Comparison of ENCODE assay signal across 1 cellular context in the genomic region with DNA sequence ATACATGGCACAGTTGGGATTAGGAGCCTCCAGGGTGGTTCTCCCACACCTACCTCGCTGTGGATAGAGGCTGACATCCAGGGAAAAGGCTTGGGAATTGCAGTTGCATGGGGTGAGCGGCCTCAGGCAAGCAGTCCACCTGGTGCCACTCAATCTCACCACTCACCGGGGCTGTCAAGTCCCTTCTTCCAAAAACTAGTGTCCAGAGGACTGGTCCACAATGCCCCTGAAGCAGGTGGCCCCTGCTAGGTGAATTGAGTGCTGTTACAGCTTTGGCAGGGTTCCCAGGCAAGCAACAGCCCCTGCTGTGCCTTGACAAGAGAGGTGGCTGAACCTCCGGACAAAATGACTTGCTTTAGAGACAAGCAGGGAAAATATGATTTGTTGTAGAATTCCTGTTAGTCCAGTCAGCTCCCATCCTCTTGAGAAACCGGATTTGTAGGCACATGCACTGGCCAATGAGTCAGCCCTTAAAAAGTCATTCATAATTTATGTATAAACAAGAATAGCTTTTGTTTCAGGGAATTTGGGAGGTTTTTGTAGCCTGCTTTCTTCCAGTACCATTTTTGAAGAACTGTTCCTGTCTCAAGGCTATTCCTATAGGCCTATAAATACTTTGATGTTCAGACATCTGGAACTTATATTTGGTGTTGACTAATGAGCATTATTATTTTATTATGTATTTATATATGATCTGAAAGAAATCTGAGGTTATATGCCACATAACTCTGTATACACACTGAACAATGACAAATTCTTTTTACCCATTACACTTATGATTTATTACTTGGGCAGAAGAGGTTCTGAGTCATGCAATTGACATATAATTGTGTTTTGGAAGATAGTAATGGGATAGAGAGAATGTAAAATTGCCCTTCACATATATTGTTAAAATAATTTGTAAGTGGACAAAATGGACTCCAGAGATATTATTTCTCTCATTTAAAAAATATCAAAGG.
A peak's percentile ranks its signal among the peaks of the same experiment; 100 is the strongest.
TF ChIP-seq lines count a peak whose summit lies in the region.

No MANE protein-coding gene starts in this region.

TF ChIP-seq in HCT116, 20 proteins besides CTCF, POLR2A, EP300 and RAD21 (continued from another document):
- TF ChIP-seq POLR2AphosphoS5 (IDR thresholded peaks at IDR 0.05; ENCODE audit: low read depth, low read length) (peak; percentile 62), EZH2 (IDR thresholded peaks at IDR 0.05) (no peak), JUND (IDR thresholded peaks at IDR 0.05) (peak; percentile 98), SIN3A (IDR thresholded peaks at IDR 0.05; ENCODE audit: low read depth) (peak; percentile 87), ZFX (IDR thresholded peaks at IDR 0.05) (no peak), ELF1 (IDR thresholded peaks at IDR 0.05; ENCODE audit: borderline replicate concordance, low read depth) (no peak), TCF7L2 (IDR thresholded peaks at IDR 0.05; ENCODE audit: borderline replicate concordance, extremely low read depth, insufficient read depth, insufficient read length) (no peak)
- TF ChIP-seq, protein P1, sequence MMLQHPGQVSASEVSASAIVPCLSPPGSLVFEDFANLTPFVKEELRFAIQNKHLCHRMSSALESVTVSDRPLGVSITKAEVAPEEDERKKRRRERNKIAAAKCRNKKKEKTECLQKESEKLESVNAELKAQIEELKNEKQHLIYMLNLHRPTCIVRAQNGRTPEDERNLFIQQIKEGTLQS (IDR thresholded peaks at IDR 0.05): peak; percentile 25; the same call in 1 of the 2 replicates
- TF ChIP-seq, protein P2, sequence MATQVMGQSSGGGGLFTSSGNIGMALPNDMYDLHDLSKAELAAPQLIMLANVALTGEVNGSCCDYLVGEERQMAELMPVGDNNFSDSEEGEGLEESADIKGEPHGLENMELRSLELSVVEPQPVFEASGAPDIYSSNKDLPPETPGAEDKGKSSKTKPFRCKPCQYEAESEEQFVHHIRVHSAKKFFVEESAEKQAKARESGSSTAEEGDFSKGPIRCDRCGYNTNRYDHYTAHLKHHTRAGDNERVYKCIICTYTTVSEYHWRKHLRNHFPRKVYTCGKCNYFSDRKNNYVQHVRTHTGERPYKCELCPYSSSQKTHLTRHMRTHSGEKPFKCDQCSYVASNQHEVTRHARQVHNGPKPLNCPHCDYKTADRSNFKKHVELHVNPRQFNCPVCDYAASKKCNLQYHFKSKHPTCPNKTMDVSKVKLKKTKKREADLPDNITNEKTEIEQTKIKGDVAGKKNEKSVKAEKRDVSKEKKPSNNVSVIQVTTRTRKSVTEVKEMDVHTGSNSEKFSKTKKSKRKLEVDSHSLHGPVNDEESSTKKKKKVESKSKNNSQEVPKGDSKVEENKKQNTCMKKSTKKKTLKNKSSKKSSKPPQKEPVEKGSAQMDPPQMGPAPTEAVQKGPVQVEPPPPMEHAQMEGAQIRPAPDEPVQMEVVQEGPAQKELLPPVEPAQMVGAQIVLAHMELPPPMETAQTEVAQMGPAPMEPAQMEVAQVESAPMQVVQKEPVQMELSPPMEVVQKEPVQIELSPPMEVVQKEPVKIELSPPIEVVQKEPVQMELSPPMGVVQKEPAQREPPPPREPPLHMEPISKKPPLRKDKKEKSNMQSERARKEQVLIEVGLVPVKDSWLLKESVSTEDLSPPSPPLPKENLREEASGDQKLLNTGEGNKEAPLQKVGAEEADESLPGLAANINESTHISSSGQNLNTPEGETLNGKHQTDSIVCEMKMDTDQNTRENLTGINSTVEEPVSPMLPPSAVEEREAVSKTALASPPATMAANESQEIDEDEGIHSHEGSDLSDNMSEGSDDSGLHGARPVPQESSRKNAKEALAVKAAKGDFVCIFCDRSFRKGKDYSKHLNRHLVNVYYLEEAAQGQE (IDR thresholded peaks at IDR 0.05; ENCODE audit: low read depth): no peak
